8 cellular contexts compared by ENCODE assay signal in the genomic region with DNA sequence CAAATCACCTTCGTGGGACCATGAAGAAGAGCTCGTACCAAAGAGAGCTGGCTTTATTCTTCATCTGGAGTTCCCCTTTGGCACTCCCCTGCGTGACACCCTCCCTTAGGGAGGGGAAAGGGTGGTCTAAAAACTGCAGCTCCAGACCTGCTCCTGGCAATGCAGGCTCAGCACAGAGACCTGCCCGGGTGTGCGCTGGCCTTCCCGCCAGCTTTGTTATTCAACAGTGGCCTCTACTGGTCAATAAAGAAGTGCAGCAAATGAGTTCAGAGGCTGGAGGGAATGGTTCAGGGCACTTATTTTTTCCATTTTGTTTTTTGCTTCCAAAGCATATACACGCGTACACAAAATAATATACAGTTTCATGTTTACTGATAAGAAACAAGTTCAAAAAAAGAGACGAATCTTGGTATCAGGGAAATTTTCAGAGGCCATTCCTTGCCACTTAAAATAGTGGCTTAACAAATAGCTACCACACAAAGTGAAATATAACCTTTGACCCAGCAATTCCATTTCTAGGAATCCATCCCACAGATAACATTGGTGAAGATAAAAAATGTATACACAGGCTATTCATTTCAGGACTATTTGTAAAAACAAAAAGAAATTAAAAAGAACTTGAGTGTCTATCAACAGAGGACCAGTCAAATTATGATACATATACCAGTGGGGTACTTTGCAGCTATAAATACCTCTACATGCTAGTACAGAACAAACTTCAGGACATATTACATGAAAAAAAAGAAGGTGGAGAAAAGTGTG. TPM values are rescaled to one million over a fixed set of nuclear protein-coding genes. Genes with fewer than 3 reads are reported as not detected.
A peak's percentile ranks its signal among the peaks of the same experiment; 100 is the strongest.
DNase-seq lines count a peak whose midpoint lies in the region; ATAC-seq and TF ChIP-seq lines count a peak whose summit lies in the region.

No MANE protein-coding gene starts in this region.

- TF ChIP-seq EP300 in suprapubic skin (IDR thresholded peaks at IDR 0.05), result no peak

- no peak for TF ChIP-seq POLR2A in suprapubic skin (IDR thresholded peaks at IDR 0.05)

- peaks cover 7% of the 10 kb centered on the region for H3K36me3 ChIP-seq in suprapubic skin

- H3K4me1 ChIP-seq in suprapubic skin, result peaks cover 10% of the 10 kb centered on the region

- no peaks in the 10 kb centered on the region for H3K9me3 ChIP-seq in suprapubic skin

- TF ChIP-seq CTCF in suprapubic skin (IDR thresholded peaks at IDR 0.05), result peak; percentile 61 to 69

- peak; percentile 64 for ATAC-seq in HG02610 (IDR thresholded peaks at IDR 0.05; ENCODE audit: unreplicated experiment)
- no peak for ATAC-seq in HG02981 (IDR thresholded peaks at IDR 0.05; ENCODE audit: unreplicated experiment)

- WGBS in suprapubic skin, result 10% methylated on average over 9 of the region's 9 CpGs

- no peak overlapping the region for H3K27ac ChIP-seq in suprapubic skin

- no peaks in the 10 kb centered on the region for H3K27me3 ChIP-seq in suprapubic skin

- H3K4me3 ChIP-seq in suprapubic skin, result no peak overlapping the region

- peak; percentile 65 for DNase-seq in Daoy (ENCODE audit: low read depth)
- DNase-seq in NCI-H226, result peak; percentile 49
- DNase-seq in activated CD4-positive, alpha-beta T cell treated with anti-CD3 and anti-CD28 coated beads for 1 hour, result peak; percentile 28
- DNase-seq in effector CD4-positive, alpha-beta T cell, result peak; percentile 38
- DNase-seq in medulla oblongata (ENCODE audit: extremely low spot score), result peak; percentile 72
- no peak for DNase-seq in suprapubic skin (ENCODE audit: low spot score in 2 of 2)

RNA-seq across cellular contexts. Expression of gene UBE2G2, which starts 8.2 kb away (rescaled TPM):
- 90.1 and 152 TPM in 2 replicates for total RNA-seq in Daoy (2014; rRNA removed; shearing (Covaris generic))
- total RNA-seq in suprapubic skin, result 100 to 1,000 TPM in 2 of 4 donors, 10 to 100 TPM in 2; 62.5 to 126 (median 91.6) TPM

RNA-seq across cellular contexts. Expression of gene SUMO3, which starts 24.4 kb away (rescaled TPM):
- total RNA-seq in Daoy (2014; rRNA removed; shearing (Covaris generic)), result 98.9 and 125 TPM in 2 replicates
- 10 to 100 TPM; 30.5 to 38.3 (median 35.9) TPM for total RNA-seq in suprapubic skin

Comparison
In these comparisons a context has a peak if more than half of its experiments do, and no peak if none do; other contexts are left out.
1. DNase-seq: peak in Daoy (single experiment), NCI-H226 (single experiment), activated CD4-positive, alpha-beta T cell treated with anti-CD3 and anti-CD28 coated beads for 1 hour (single experiment), effector CD4-positive, alpha-beta T cell (single experiment) and medulla oblongata (single experiment); none in suprapubic skin (0 of 2).